ENCODE assay signal across 11 cellular contexts in genomic region chr21:25811186-25811585, GRCh38.
"Had no signal": no experiment of that assay in that cellular context is flagged by ENCODE, and none has a peak within 500 bp of the region (broad histone marks: within the 10 kb centered on the region; RNA-seq: fewer than 3 reads in every experiment).

No MANE protein-coding gene starts in this region.

- H3K27ac ChIP-seq: GM23248 had no signal

- H3K9me3 ChIP-seq: HAP-1 had no signal

- DNase-seq: GM23248, GOT3, H7, H9, HCEC 1CT, HFFc6 had no signal

- H3K4me3 ChIP-seq: GM23248, GM23338, HAP-1 had no signal

- H3K36me3 ChIP-seq: HAP-1 had no signal

- FAIRE-seq: H1, H54 had no signal

- H3K9ac ChIP-seq: GM23248 had no signal

- H2AFZ ChIP-seq: GM23248, GM23338 had no signal

- H3K4me2 ChIP-seq: GM23338 had no signal

- ATAC-seq: GM23338, HCT116 had no signal
